2 cellular contexts compared by ENCODE assay signal in the genomic region with DNA sequence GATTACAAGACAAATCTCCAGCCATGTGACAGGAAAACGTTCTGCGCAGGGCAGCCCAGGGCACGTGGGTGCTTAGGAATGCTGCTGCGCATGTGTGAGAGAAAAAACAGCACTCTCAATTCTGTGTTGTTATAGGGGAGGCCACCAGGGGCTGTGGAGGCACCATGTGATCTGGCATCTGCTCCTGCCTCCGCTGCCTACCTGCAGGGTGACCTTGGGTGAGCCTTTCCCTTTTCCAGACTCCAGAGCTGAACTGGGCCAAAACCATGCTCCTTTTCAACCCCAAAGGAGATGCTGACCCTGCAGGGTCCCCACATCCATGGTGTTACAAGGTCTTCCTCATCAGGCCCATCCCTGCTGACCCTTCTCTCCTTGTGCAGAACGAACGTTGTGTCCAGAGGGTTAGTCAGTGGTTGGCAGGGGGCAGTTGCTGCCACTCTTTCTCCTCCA.
A peak's percentile ranks its signal among the peaks of the same experiment; 100 is the strongest.
TF ChIP-seq lines count a peak whose summit lies in the region.

No MANE protein-coding gene starts in this region.

TF ChIP-seq in GM23338, 12 proteins besides CTCF, POLR2A, EP300 and RAD21 (continues in another document):
- no peak for TF ChIP-seq NANOG (IDR thresholded peaks at IDR 0.05; ENCODE audit: borderline replicate concordance)
- no peak for TF ChIP-seq POLR2AphosphoS5 (IDR thresholded peaks at IDR 0.05; ENCODE audit: low read depth)
- TF ChIP-seq JUNB (IDR thresholded peaks at IDR 0.05; ENCODE audit: unreplicated experiment) = no peak
- TF ChIP-seq STAT1 (IDR thresholded peaks at IDR 0.05; ENCODE audit: unreplicated experiment) = no peak
- no peak for TF ChIP-seq EZH2 (IDR thresholded peaks at IDR 0.05; ENCODE audit: low read depth, unreplicated experiment)
- no peak for TF ChIP-seq REST (IDR thresholded peaks at IDR 0.05; ENCODE audit: unreplicated experiment)
- TF ChIP-seq ZNF331 (CRISPR knock-in tag; IDR thresholded peaks at IDR 0.05; ENCODE audit: low read depth) = no peak
- TF ChIP-seq, protein P1, sequence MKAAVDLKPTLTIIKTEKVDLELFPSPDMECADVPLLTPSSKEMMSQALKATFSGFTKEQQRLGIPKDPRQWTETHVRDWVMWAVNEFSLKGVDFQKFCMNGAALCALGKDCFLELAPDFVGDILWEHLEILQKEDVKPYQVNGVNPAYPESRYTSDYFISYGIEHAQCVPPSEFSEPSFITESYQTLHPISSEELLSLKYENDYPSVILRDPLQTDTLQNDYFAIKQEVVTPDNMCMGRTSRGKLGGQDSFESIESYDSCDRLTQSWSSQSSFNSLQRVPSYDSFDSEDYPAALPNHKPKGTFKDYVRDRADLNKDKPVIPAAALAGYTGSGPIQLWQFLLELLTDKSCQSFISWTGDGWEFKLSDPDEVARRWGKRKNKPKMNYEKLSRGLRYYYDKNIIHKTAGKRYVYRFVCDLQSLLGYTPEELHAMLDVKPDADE (IDR thresholded peaks at IDR 0.05) = no peak
- no peak for TF ChIP-seq EZH2phosphoT487 (IDR thresholded peaks at IDR 0.05; ENCODE audit: unreplicated experiment)
- no peak for TF ChIP-seq ZNF462 (CRISPR knock-in tag; IDR thresholded peaks at IDR 0.05)

TF ChIP-seq in endothelial cell of umbilical vein, 7 proteins besides CTCF, POLR2A, EP300 and RAD21:
- TF ChIP-seq POLR2AphosphoS5 (IDR thresholded peaks at IDR 0.05; ENCODE audit: insufficient read depth, low read depth, low read length) (no peak), EZH2 (IDR thresholded peaks at IDR 0.05; ENCODE audit: borderline replicate concordance, low read depth, low read length, severe bottlenecking) (no peak), MAX (IDR thresholded peaks at IDR 0.05; ENCODE audit: insufficient read depth, insufficient read length) (peak; percentile 29)
